ENCODE assay signal across 1 cellular context in genomic region chr1:61120998-61121397, GRCh38.
TF ChIP-seq lines count a peak whose summit lies in the region.

No MANE protein-coding gene starts in this region.

TF ChIP-seq in HEK293, 187 proteins besides CTCF, POLR2A, EP300 and RAD21 (continued from another document and continues in another):
- TF ChIP-seq ZNF148 (tag by site-specific recombination; IDR thresholded peaks at IDR 0.05; ENCODE audit: borderline replicate concordance) (no peak), ZNF146 (tag by site-specific recombination; IDR thresholded peaks at IDR 0.05) (no peak), REST (tag by site-specific recombination; IDR thresholded peaks at IDR 0.05) (no peak), ELK4 (IDR thresholded peaks at IDR 0.05; ENCODE audit: borderline replicate concordance, low read depth, low read length) (no peak), ZNF777 (tag by site-specific recombination; IDR thresholded peaks at IDR 0.05; ENCODE audit: borderline replicate concordance) (no peak), ZNF514 (tag by site-specific recombination; IDR thresholded peaks at IDR 0.05) (no peak), PBX3 (CRISPR knock-in tag; IDR thresholded peaks at IDR 0.05) (no peak), ZNF529 (tag by site-specific recombination; IDR thresholded peaks at IDR 0.05; ENCODE audit: insufficient replicate concordance) (no peak), ZNF169 (tag by site-specific recombination; IDR thresholded peaks at IDR 0.05) (no peak), ZNF354C (tag by site-specific recombination; IDR thresholded peaks at IDR 0.05; ENCODE audit: borderline replicate concordance, low read depth) (no peak), ZNF521 (tag by site-specific recombination; IDR thresholded peaks at IDR 0.05) (no peak), GLIS2 (tag by site-specific recombination; IDR thresholded peaks at IDR 0.05) (no peak), ZBTB44 (tag by site-specific recombination; IDR thresholded peaks at IDR 0.05) (no peak), RBAK (tag by site-specific recombination; IDR thresholded peaks at IDR 0.05) (no peak), MYNN (tag by site-specific recombination; IDR thresholded peaks at IDR 0.05; ENCODE audit: borderline replicate concordance) (no peak), ZNF664 (tag by site-specific recombination; IDR thresholded peaks at IDR 0.05) (no peak), ZNF707 (tag by site-specific recombination; IDR thresholded peaks at IDR 0.05) (no peak), ZNF629 (tag by site-specific recombination; IDR thresholded peaks at IDR 0.05) (peak; percentile 25; the same call in 1 of the 2 replicates), KLF17 (tag by site-specific recombination; IDR thresholded peaks at IDR 0.05) (no peak), ZNF48 (tag by site-specific recombination; IDR thresholded peaks at IDR 0.05) (no peak), ZNF600 (tag by site-specific recombination; IDR thresholded peaks at IDR 0.05) (no peak), ZNF518A (tag by site-specific recombination; conservative IDR thresholded peaks at IDR 0.05; ENCODE audit: low read depth) (no peak), GFI1B (tag by site-specific recombination; IDR thresholded peaks at IDR 0.05) (no peak), ZNF350 (tag by site-specific recombination; IDR thresholded peaks at IDR 0.05) (no peak), ZNF792 (tag by site-specific recombination; IDR thresholded peaks at IDR 0.05) (no peak), ZNF621 (tag by site-specific recombination; IDR thresholded peaks at IDR 0.05) (no peak), ZNF837 (tag by site-specific recombination; IDR thresholded peaks at IDR 0.05) (no peak), ZNF174 (tag by site-specific recombination; IDR thresholded peaks at IDR 0.05) (no peak), ZBTB21 (tag by site-specific recombination; IDR thresholded peaks at IDR 0.05) (no peak), ZSCAN30 (tag by site-specific recombination; IDR thresholded peaks at IDR 0.05) (no peak), ZNF654 (tag by site-specific recombination; IDR thresholded peaks at IDR 0.05; ENCODE audit: low read depth) (no peak), ZNF37A (tag by site-specific recombination; IDR thresholded peaks at IDR 0.05) (no peak), ZSCAN16 (tag by site-specific recombination; IDR thresholded peaks at IDR 0.05) (no peak), EGR2 (tag by site-specific recombination; IDR thresholded peaks at IDR 0.05; ENCODE audit: low read depth) (no peak), ZNF112 (tag by site-specific recombination; IDR thresholded peaks at IDR 0.05) (no peak), TCF7L2 (IDR thresholded peaks at IDR 0.05; ENCODE audit: borderline replicate concordance, low read depth, low read length) (peak; percentile 71), ZNF366 (tag by site-specific recombination; conservative IDR thresholded peaks at IDR 0.05) (peak; percentile 47; the same call in 1 of the 2 replicates), ZNF747 (tag by site-specific recombination; IDR thresholded peaks at IDR 0.05) (no peak), ZSCAN5A (tag by site-specific recombination; IDR thresholded peaks at IDR 0.05) (no peak), ZBTB17 (tag by site-specific recombination; IDR thresholded peaks at IDR 0.05) (peak; percentile 71; the same call in 1 of the 2 replicates), ZBTB49 (tag by site-specific recombination; IDR thresholded peaks at IDR 0.05; ENCODE audit: low read depth) (no peak), ZNF248 (tag by site-specific recombination; IDR thresholded peaks at IDR 0.05) (no peak), ZNF623 (tag by site-specific recombination; IDR thresholded peaks at IDR 0.05) (no peak), ZNF530 (tag by site-specific recombination; IDR thresholded peaks at IDR 0.05; ENCODE audit: low read depth) (no peak), ZNF121 (tag by site-specific recombination; IDR thresholded peaks at IDR 0.05) (no peak), ZNF670 (tag by site-specific recombination; IDR thresholded peaks at IDR 0.05; ENCODE audit: low read depth) (no peak)
